Comparison of ENCODE assay signal across 1 cellular context in the genomic region with DNA sequence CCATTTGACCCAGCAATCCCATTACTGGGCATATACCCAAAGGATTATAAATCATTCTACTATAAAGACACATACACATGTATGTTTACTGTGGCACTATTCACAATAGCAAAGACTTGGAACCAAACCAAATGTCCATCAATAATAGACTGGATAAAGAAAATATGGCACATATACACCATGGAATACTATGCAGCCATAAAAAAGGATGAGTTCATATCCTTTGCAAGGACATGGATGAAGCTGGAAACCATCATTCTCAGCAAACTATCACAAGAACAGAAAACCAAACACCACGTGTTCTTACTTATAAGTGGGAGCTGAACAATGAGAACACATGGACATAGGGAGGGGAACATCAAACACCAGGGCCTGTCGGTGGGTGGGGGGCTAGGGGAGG. TPM values are rescaled to one million over a fixed set of nuclear protein-coding genes. Genes with fewer than 3 reads are reported as not detected.
"Had no signal": no experiment of that assay in that cellular context is flagged by ENCODE, and none has a peak within 500 bp of the region (broad histone marks: within the 10 kb centered on the region; RNA-seq: fewer than 3 reads in every experiment).

No MANE protein-coding gene starts in this region.

RNA-seq across cellular contexts. Expression of a gene that starts 34.3 kb away (rescaled TPM):
- total RNA-seq: H4 had no signal
